In the genomic region with DNA sequence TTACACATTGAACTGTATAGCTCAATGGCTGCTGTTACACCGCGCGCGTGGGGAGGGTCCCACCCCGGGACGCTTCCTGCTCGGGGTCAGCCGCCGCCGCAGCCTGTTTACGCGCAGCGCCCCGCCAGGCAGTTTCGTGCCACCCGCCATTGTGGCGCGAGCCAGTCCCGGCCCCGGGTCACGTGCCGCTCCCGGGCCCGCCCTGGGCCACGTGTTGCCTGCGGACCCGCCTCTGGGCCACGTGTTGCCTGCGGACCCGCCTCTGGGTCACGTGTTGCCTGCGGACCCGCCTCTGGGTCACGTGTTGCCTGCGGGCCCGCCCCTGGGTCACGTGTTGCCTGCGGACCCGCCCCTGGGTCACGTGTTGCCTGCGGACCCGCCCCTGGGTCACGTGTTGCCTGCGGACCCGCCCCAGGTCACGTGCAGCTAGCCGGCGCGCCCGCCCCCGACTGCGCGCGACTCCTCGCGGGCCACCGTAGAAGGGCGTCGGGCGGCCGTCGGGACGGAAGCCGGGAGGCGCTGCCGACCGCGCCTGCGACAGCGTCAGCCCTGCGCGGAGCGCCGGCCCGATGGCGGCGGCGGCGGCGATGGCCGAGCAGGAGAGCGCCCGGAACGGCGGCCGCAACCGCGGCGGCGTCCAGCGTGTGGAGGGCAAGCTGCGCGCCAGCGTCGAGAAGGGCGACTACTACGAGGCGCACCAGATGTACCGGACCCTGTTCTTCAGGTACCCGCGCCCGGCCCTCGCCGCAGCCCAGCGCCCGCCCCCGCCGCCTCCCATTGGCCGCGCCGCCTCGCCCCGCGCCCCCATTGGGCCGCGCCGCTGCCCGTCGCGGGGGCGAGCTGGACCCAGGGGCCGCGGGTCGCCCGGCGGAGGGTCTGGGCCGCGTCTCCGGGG, we compare ENCODE assay signal across 1 cellular context.
TF ChIP-seq lines count a peak whose summit lies in the region.

Gene GET4, plus strand, starts transcription at position 478 of the 895 bp plus-strand sequence. Its CDS starts 92 bp downstream, at position 570.

TF ChIP-seq in GM12878, 131 proteins besides CTCF, POLR2A, EP300 and RAD21 (continued from another document and continues in another):
- TF ChIP-seq POU2F2 (IDR thresholded peaks at IDR 0.05; ENCODE audit: borderline replicate concordance, low read depth, low read length) (peak; percentile 48; the same call in 1 of the 3 replicates), BHLHE40 (IDR thresholded peaks at IDR 0.05; ENCODE audit: borderline replicate concordance in 1 of 2, low read depth in 2 of 2, low read length in 1 of 2) (peak; percentile 99 to 100), CBFB (IDR thresholded peaks at IDR 0.05; ENCODE audit: low read depth) (no peak), CHD1 (IDR thresholded peaks at IDR 0.05; ENCODE audit: low read depth, low read length) (peak; percentile 33; the same call in 1 of the 2 replicates), ESRRA (IDR thresholded peaks at IDR 0.05; ENCODE audit: low read length) (no peak), ZSCAN29 (IDR thresholded peaks at IDR 0.05) (peak; percentile 76; the same call in 1 of the 2 replicates), SIX5 (IDR thresholded peaks at IDR 0.05; ENCODE audit: low read depth, low read length, severe bottlenecking) (peak; percentile 52), ZNF24 (IDR thresholded peaks at IDR 0.05) (peak; percentile 58; the same call in 1 of the 2 replicates), MYB (IDR thresholded peaks at IDR 0.05; ENCODE audit: borderline replicate concordance, low read depth, low read length) (no peak), ZNF207 (IDR thresholded peaks at IDR 0.05; ENCODE audit: borderline replicate concordance) (peak; percentile 85), SREBF2 (IDR thresholded peaks at IDR 0.05; ENCODE audit: low read length) (no peak; the same call in 1 of the 2 replicates), HCFC1 (IDR thresholded peaks at IDR 0.05; ENCODE audit: low read length) (peak; percentile 72), ATF7 (IDR thresholded peaks at IDR 0.05; ENCODE audit: low read depth) (no peak), REST (IDR thresholded peaks at IDR 0.05; ENCODE audit: low read depth, low read length) (0 out of 2 replicates have a peak, but pooled peaks have one; percentile 23), ZBED1 (IDR thresholded peaks at IDR 0.05; ENCODE audit: borderline replicate concordance) (no peak), SMC3 (IDR thresholded peaks at IDR 0.05; ENCODE audit: borderline replicate concordance, low read length) (no peak), SP1 (IDR thresholded peaks at IDR 0.05; ENCODE audit: low read depth, low read length) (peak; percentile 81), RELB (IDR thresholded peaks at IDR 0.05; ENCODE audit: low read depth) (no peak), RB1 (IDR thresholded peaks at IDR 0.05; ENCODE audit: borderline replicate concordance) (peak; percentile 66; the same call in 1 of the 2 replicates), MEF2A (IDR thresholded peaks at IDR 0.05; ENCODE audit: insufficient read depth, low read depth, low read length) (peak; percentile 59; the same call in 1 of the 2 replicates), RFX5 (IDR thresholded peaks at IDR 0.05; ENCODE audit: low read depth, low read length) (0 out of 2 replicates have a peak, but pooled peaks have one; percentile 2), NR2F1 (conservative IDR thresholded peaks at IDR 0.05) (peak; percentile 67), ZBTB33 (IDR thresholded peaks at IDR 0.05) (no peak; the same call in 1 of the 2 replicates), POLR2AphosphoS2 (IDR thresholded peaks at IDR 0.05; ENCODE audit: low read depth, low read length) (peak; percentile 78), TAF1 (IDR thresholded peaks at IDR 0.05; ENCODE audit: borderline replicate concordance, low read depth, low read length) (peak; percentile 69), HDAC2 (IDR thresholded peaks at IDR 0.05) (no peak), RBBP5 (conservative IDR thresholded peaks at IDR 0.05) (no peak), EGR1 (IDR thresholded peaks at IDR 0.05; ENCODE audit: borderline replicate concordance in 1 of 2, low read depth in 2 of 2, low read length in 2 of 2) (peak; percentile 82 to 83), SRF (IDR thresholded peaks at IDR 0.05; ENCODE audit: low read depth in 2 of 2, low read length in 2 of 2) (0 out of 4 replicates have a peak, but pooled peaks of 1 of the 2 experiments have one; percentile 2), SMARCA5 (IDR thresholded peaks at IDR 0.05) (peak; percentile 87), SMAD1 (IDR thresholded peaks at IDR 0.05; ENCODE audit: low read depth, partially characterized antibody) (no peak), MTA2 (IDR thresholded peaks at IDR 0.05; ENCODE audit: low read depth) (no peak)
- TF ChIP-seq, protein P1, sequence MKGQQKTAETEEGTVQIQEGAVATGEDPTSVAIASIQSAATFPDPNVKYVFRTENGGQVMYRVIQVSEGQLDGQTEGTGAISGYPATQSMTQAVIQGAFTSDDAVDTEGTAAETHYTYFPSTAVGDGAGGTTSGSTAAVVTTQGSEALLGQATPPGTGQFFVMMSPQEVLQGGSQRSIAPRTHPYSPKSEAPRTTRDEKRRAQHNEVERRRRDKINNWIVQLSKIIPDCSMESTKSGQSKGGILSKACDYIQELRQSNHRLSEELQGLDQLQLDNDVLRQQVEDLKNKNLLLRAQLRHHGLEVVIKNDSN (IDR thresholded peaks at IDR 0.05; ENCODE audit: borderline replicate concordance, extremely low read length, insufficient read depth, low read depth, low read length) = peak; percentile 100
- TF ChIP-seq, protein P2, sequence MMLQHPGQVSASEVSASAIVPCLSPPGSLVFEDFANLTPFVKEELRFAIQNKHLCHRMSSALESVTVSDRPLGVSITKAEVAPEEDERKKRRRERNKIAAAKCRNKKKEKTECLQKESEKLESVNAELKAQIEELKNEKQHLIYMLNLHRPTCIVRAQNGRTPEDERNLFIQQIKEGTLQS (IDR thresholded peaks at IDR 0.05; ENCODE audit: borderline replicate concordance, extremely low read depth, low read depth, low read length) = peak; percentile 100
- TF ChIP-seq, protein P3, sequence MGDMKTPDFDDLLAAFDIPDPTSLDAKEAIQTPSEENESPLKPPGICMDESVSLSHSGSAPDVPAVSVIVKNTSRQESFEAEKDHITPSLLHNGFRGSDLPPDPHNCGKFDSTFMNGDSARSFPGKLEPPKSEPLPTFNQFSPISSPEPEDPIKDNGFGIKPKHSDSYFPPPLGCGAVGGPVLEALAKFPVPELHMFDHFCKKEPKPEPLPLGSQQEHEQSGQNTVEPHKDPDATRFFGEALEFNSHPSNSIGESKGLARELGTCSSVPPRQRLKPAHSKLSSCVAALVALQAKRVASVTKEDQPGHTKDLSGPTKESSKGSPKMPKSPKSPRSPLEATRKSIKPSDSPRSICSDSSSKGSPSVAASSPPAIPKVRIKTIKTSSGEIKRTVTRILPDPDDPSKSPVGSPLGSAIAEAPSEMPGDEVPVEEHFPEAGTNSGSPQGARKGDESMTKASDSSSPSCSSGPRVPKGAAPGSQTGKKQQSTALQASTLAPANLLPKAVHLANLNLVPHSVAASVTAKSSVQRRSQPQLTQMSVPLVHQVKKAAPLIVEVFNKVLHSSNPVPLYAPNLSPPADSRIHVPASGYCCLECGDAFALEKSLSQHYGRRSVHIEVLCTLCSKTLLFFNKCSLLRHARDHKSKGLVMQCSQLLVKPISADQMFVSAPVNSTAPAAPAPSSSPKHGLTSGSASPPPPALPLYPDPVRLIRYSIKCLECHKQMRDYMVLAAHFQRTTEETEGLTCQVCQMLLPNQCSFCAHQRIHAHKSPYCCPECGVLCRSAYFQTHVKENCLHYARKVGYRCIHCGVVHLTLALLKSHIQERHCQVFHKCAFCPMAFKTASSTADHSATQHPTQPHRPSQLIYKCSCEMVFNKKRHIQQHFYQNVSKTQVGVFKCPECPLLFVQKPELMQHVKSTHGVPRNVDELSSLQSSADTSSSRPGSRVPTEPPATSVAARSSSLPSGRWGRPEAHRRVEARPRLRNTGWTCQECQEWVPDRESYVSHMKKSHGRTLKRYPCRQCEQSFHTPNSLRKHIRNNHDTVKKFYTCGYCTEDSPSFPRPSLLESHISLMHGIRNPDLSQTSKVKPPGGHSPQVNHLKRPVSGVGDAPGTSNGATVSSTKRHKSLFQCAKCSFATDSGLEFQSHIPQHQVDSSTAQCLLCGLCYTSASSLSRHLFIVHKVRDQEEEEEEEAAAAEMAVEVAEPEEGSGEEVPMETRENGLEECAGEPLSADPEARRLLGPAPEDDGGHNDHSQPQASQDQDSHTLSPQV (IDR thresholded peaks at IDR 0.05) = peak; percentile 62; the same call in 1 of the 2 replicates
- TF ChIP-seq, protein P4, sequence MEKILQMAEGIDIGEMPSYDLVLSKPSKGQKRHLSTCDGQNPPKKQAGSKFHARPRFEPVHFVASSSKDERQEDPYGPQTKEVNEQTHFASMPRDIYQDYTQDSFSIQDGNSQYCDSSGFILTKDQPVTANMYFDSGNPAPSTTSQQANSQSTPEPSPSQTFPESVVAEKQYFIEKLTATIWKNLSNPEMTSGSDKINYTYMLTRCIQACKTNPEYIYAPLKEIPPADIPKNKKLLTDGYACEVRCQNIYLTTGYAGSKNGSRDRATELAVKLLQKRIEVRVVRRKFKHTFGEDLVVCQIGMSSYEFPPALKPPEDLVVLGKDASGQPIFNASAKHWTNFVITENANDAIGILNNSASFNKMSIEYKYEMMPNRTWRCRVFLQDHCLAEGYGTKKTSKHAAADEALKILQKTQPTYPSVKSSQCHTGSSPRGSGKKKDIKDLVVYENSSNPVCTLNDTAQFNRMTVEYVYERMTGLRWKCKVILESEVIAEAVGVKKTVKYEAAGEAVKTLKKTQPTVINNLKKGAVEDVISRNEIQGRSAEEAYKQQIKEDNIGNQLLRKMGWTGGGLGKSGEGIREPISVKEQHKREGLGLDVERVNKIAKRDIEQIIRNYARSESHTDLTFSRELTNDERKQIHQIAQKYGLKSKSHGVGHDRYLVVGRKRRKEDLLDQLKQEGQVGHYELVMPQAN (conservative IDR thresholded peaks at IDR 0.05) = peak; percentile 87
- TF ChIP-seq, protein P5, sequence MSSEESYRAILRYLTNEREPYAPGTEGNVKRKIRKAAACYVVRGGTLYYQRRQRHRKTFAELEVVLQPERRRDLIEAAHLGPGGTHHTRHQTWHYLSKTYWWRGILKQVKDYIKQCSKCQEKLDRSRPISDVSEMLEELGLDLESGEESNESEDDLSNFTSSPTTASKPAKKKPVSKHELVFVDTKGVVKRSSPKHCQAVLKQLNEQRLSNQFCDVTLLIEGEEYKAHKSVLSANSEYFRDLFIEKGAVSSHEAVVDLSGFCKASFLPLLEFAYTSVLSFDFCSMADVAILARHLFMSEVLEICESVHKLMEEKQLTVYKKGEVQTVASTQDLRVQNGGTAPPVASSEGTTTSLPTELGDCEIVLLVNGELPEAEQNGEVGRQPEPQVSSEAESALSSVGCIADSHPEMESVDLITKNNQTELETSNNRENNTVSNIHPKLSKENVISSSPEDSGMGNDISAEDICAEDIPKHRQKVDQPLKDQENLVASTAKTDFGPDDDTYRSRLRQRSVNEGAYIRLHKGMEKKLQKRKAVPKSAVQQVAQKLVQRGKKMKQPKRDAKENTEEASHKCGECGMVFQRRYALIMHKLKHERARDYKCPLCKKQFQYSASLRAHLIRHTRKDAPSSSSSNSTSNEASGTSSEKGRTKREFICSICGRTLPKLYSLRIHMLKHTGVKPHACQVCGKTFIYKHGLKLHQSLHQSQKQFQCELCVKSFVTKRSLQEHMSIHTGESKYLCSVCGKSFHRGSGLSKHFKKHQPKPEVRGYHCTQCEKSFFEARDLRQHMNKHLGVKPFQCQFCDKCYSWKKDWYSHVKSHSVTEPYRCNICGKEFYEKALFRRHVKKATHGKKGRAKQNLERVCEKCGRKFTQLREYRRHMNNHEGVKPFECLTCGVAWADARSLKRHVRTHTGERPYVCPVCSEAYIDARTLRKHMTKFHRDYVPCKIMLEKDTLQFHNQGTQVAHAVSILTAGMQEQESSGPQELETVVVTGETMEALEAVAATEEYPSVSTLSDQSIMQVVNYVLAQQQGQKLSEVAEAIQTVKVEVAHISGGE (CRISPR knock-in tag; IDR thresholded peaks at IDR 0.05) = peak; percentile 12; the same call in 1 of the 2 replicates
